Comparison of ENCODE assay signal across 8 cellular contexts in the genomic region with DNA sequence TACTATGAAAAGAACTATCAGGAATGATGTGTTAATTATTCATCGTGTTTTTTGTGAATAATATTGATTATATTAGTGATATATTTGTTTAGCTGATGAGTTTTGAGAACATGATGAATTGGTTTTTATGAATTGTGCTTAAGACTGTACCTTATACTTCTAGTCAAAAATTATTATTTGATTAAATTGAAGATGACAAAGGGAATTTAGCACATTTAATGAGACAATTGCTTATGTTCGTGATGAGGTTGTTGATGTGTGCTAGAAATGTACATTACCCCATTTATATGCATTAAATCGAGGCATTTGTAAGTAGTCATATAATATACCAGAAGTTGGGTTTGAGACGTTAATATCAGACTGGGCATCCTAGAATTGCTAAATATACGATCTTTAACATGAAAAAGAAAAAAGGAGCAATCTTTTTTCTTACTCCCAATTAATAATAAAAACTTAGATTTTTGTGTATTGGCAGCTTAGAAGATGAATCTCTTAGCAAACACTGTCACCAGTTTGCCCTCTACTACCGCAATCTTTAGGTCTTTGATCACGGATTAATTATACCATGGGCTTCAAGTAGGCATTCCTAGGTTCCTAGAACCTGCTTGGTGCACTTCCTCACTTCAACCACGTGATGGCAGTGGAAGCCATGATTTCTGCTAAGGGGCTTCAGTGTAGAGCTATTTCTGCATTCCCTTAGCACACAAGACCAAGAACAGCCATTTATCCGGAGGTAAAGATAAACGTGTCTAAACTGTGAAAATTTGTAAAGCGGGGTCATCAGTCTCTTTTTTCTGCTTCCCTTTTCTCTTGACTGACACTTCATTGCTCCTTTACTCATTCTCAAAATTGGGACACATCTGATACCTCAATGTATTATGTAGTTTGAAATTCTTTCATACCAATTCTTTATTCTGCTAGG. TPM values are rescaled to one million over a fixed set of nuclear protein-coding genes. Genes with fewer than 3 reads are reported as not detected.
DNase-seq lines count a peak whose midpoint lies in the region; ATAC-seq and TF ChIP-seq lines count a peak whose summit lies in the region.

No MANE protein-coding gene starts in this region.

- H3K27ac ChIP-seq in BLaER1 (no peak overlapping the region), right cardiac atrium (ENCODE audit: low read length) (no peak overlapping the region), psoas muscle (no peak overlapping the region)

- H3K4me1 ChIP-seq in BLaER1 (peaks cover 23% of the 10 kb centered on the region), right cardiac atrium (ENCODE audit: control insufficient read depth, insufficient read depth, low read length) (no peaks in the 10 kb centered on the region), psoas muscle (peaks cover 43% of the 10 kb centered on the region)

- peak; percentile 72 for DNase-seq in NCI-H1105 (lab: John Stamatoyannopoulos, UW)
- DNase-seq in SKM-1 (lab: John Stamatoyannopoulos, UW; ENCODE audit: unreplicated experiment), result peak; percentile 82
- peak in 54 of 58 donors; percentile 0 to 79 (median 42) for DNase-seq in anterior cingulate cortex (lab: John Stamatoyannopoulos, UW)
- DNase-seq in right cardiac atrium, result peak in 1 of 3 donors; percentile 29
- no peak for DNase-seq in psoas muscle

- H3K9me3 ChIP-seq in BLaER1 (no peaks in the 10 kb centered on the region), right cardiac atrium (ENCODE audit: control insufficient read depth, low read length) (no peaks in the 10 kb centered on the region), psoas muscle (no peaks in the 10 kb centered on the region)

- WGBS in right cardiac atrium, result 8% methylated on average over 11 of the region's 11 CpGs
- WGBS in psoas muscle, 3 donors, result 5 to 7% (median 6%) methylated on average over 11 of the region's 11 CpGs

- peak overlapping the region; percentile 88; the same call in 1 of the 2 replicates for H3K9ac ChIP-seq in BLaER1

- H3K27me3 ChIP-seq in BLaER1, result no peaks in the 10 kb centered on the region
- H3K27me3 ChIP-seq in right cardiac atrium (ENCODE audit: control insufficient read depth, insufficient read depth), result no peaks in the 10 kb centered on the region
- no peaks in the 10 kb centered on the region for H3K27me3 ChIP-seq in psoas muscle (ENCODE audit: insufficient read depth in 3 of 3, low read length in 2 of 3)

- H3K36me3 ChIP-seq in BLaER1 (peaks cover 15% of the 10 kb centered on the region), psoas muscle (ENCODE audit: insufficient read depth in 1 of 2, low read depth in 1 of 2) (no peaks in the 10 kb centered on the region)

- H4K20me1 ChIP-seq in BLaER1, result peaks cover 62% of the 10 kb centered on the region

- TF ChIP-seq CTCF in psoas muscle (IDR thresholded peaks at IDR 0.05), result peak; percentile 96

- ATAC-seq in GM21367 (IDR thresholded peaks at IDR 0.05; ENCODE audit: unreplicated experiment), result peak; percentile 43
- peak; percentile 39 to 40 for ATAC-seq in right cardiac atrium
- ATAC-seq in psoas muscle, result peak; percentile 40 to 62 (median 50)
- no peak for ATAC-seq in HG03135 (IDR thresholded peaks at IDR 0.05; ENCODE audit: unreplicated experiment)

- H3K4me3 ChIP-seq in BLaER1 (peak overlapping the region; percentile 91), right cardiac atrium (ENCODE audit: low read length) (peak overlapping the region; percentile 73), psoas muscle (peak overlapping the region; percentile 94)

- intact Hi-C loops in right cardiac atrium (cut with DNase I), result loop anchor here in 1 of 4 donors (5.0 to 10.0 kb wide), 2 partner anchors 653 to 685 kb away; no protein-coding TSS in a partner anchor
- intact Hi-C loops in psoas muscle (cut with DNase I), result loop anchor here (5.0 to 10.0 kb wide), 7 partner anchors 53 to 763 kb away; a partner anchor contains a TSS

- peak overlapping the region; percentile 95 for H3K4me2 ChIP-seq in BLaER1

RNA-seq across cellular contexts. Expression of a gene that starts 1.6 kb away (rescaled TPM):
- total RNA-seq in right cardiac atrium (10 to 100 TPM; 24.3 to 29.4 (median 26.5) TPM), psoas muscle (10 to 100 TPM; 30.5 to 45.0 (median 36.5) TPM)
- polyA plus RNA-seq in right cardiac atrium (8.6 TPM), psoas muscle (10 to 100 TPM; 17.6 to 49.6 (median 18.5) TPM)

RNA-seq across cellular contexts. Expression of a gene that starts 20.8 kb away (rescaled TPM):
- total RNA-seq in right cardiac atrium (10 to 100 TPM; 14.8 to 17.1 (median 16.6) TPM), psoas muscle (10 to 100 TPM; 21.1 to 26.6 (median 26.0) TPM)
- polyA plus RNA-seq in right cardiac atrium (15.4 TPM), psoas muscle (10 to 100 TPM; 22.8 to 37.7 (median 33.5) TPM)

Comparison
In these comparisons a context has a peak if more than half of its experiments do, and no peak if none do; other contexts are left out.
1. DNase-seq: peak in NCI-H1105 (single experiment), SKM-1 (single experiment) and anterior cingulate cortex (54 of 58); none in psoas muscle (0 of 2).
2. Peak in every context shown above with its lines, with median percentiles within 50 percentile points of each other: H3K4me3 ChIP-seq.